In genomic region chr4:25235401-25235800, GRCh38 we compare ENCODE assay signal across 8 cellular contexts. TPM values are rescaled to one million over a fixed set of nuclear protein-coding genes. Genes with fewer than 3 reads are reported as not detected.
DNase-seq lines count a peak whose midpoint lies in the region; ATAC-seq and TF ChIP-seq lines count a peak whose summit lies in the region.

No MANE protein-coding gene starts in this region.

- no peaks in the 10 kb centered on the region for H3K27me3 Mint-ChIP-seq in activated T-helper 2 cell treated with anti-CD3 and anti-CD28 coated beads, Interferon-gamma antibody, Interleukin-2, Interleukin-4, amounts not matched to agents 10 μg/mL and 5 μg/mL and 100 μg/mL, durations not matched to agents 14 hours and 24 hours and 36 hours (ENCODE audit: low read depth)

- no peak for TF ChIP-seq POLR2A in right lobe of liver (IDR thresholded peaks at IDR 0.05)
- no peak for TF ChIP-seq POLR2A in uterus (IDR thresholded peaks at IDR 0.05)

- peaks cover 42% of the 10 kb centered on the region for H3K4me1 Mint-ChIP-seq in activated T-helper 2 cell treated with anti-CD3 and anti-CD28 coated beads, Interferon-gamma antibody, Interleukin-2, Interleukin-4, amounts not matched to agents 10 μg/mL and 5 μg/mL and 100 μg/mL, durations not matched to agents 14 hours and 24 hours and 36 hours (ENCODE audit: low read depth)

- peak overlapping the region; percentile 98 for H3K27ac Mint-ChIP-seq in activated T-helper 2 cell treated with anti-CD3 and anti-CD28 coated beads, Interferon-gamma antibody, Interleukin-2, Interleukin-4, amounts not matched to agents 10 μg/mL and 5 μg/mL and 100 μg/mL, durations not matched to agents 14 hours and 24 hours and 36 hours

- H3K27ac ChIP-seq in right atrium auricular region (peak overlapping the region; percentile 98 to 99), right lobe of liver (peak overlapping the region; percentile 99 to 100 (median 99)), uterus (peak overlapping the region; percentile 92 to 98)

- H3K4me1 ChIP-seq in right atrium auricular region (peaks cover 0 to 15% of the 10 kb centered on the region in 2 donors), right lobe of liver (peaks cover 0 to 41% (median 7%) of the 10 kb centered on the region in 4 donors), uterus (peaks cover 0 to 5% of the 10 kb centered on the region in 2 donors)

- peaks cover 67% of the 10 kb centered on the region for H3K36me3 Mint-ChIP-seq in activated T-helper 2 cell treated with anti-CD3 and anti-CD28 coated beads, Interferon-gamma antibody, Interleukin-2, Interleukin-4, amounts not matched to agents 10 μg/mL and 5 μg/mL and 100 μg/mL, durations not matched to agents 14 hours and 24 hours and 36 hours (ENCODE audit: low read depth)

- peak overlapping the region; percentile 95 for H3K4me3 Mint-ChIP-seq in activated T-helper 2 cell treated with anti-CD3 and anti-CD28 coated beads, Interferon-gamma antibody, Interleukin-2, Interleukin-4, amounts not matched to agents 10 μg/mL and 5 μg/mL and 100 μg/mL, durations not matched to agents 14 hours and 24 hours and 36 hours (ENCODE audit: low read depth)

- TF ChIP-seq CTCF in right atrium auricular region (IDR thresholded peaks at IDR 0.05), result no peak
- TF ChIP-seq CTCF in right lobe of liver (IDR thresholded peaks at IDR 0.05), result no peak
- TF ChIP-seq CTCF in uterus (IDR thresholded peaks at IDR 0.05), result no peak
- no peak for TF ChIP-seq CTCF in GM10248 (IDR thresholded peaks at IDR 0.05; ENCODE audit: control extremely low read depth, extremely low read depth, low read depth, missing control alignments)

- peaks cover 0 to 9% of the 10 kb centered on the region in 2 donors for H3K9me3 ChIP-seq in right atrium auricular region
- H3K9me3 ChIP-seq in right lobe of liver, result no peaks in the 10 kb centered on the region
- H3K9me3 ChIP-seq in uterus, result no peaks in the 10 kb centered on the region

- POLR2A ChIA-PET in GM10248 (lab: Yijun Ruan, JAX), result interaction anchor here (0.7 kb wide), 1 partner anchor 73 kb away, joined by 3 read pairs; no protein-coding TSS in a partner anchor

- CTCF ChIA-PET in GM10248 (lab: Yijun Ruan, JAX), result interaction anchor here (0.8 to 8.0 kb wide), 9 partner anchors 11 to 130 kb away, joined by 3 to 59 read pairs (median 4); partner anchors contain the start of gene ZCCHC4

- H3K27me3 ChIP-seq in right atrium auricular region (no peaks in the 10 kb centered on the region), right lobe of liver (no peaks in the 10 kb centered on the region), uterus (no peaks in the 10 kb centered on the region)

- DNase-seq in right atrium auricular region (ENCODE audit: low spot score), result no peak
- no peak for DNase-seq in Right ventricle myocardium inferior (ENCODE audit: missing footprints)
- DNase-seq in activated T-helper 2 cell treated with anti-CD3 and anti-CD28 coated beads, Interferon-gamma antibody, Interleukin-2, Interleukin-4, amounts not matched to agents 10 μg/mL and 5 μg/mL and 100 μg/mL, durations not matched to agents 14 hours and 24 hours and 36 hours (ENCODE audit: low spot score), result no peak
- DNase-seq in right lobe of liver, result no peak
- DNase-seq in uterus, result no peak
- no peak for DNase-seq in GM10248 (ENCODE audit: extremely low spot score)

- 3% methylated on average over 6 of the region's 6 CpGs for WGBS in right lobe of liver (ENCODE audit: insufficient coverage, low coverage, low lambda C conversion rate, missing lambda C conversion rate)

- intact Hi-C loops in Right ventricle myocardium inferior (cut with DNase I), result no loop called here
- intact Hi-C loops in activated T-helper 2 cell treated with anti-CD3 and anti-CD28 coated beads, Interferon-gamma antibody, Interleukin-2, Interleukin-4, amounts not matched to agents 10 μg/mL and 5 μg/mL and 100 μg/mL, durations not matched to agents 14 hours and 24 hours and 36 hours (cut with micrococcal nuclease), result loop anchor here (2.0 to 10.0 kb wide), 2 partner anchors 17 to 651 kb away; partner anchors contain the start of gene DHX15
- intact Hi-C loops in right lobe of liver (cut with DNase I), result no loop called here
- intact Hi-C loops in uterus (cut with DNase I; ENCODE audit: low total_unique reads), result no loop called here

- H3K4me3 ChIP-seq in right atrium auricular region, result peak overlapping the region; percentile 89 to 98
- peak overlapping the region; percentile 87 to 97 (median 96) for H3K4me3 ChIP-seq in right lobe of liver
- peak overlapping the region in 1 of 2 donors; percentile 85 for H3K4me3 ChIP-seq in uterus

- no peaks in the 10 kb centered on the region for H3K36me3 ChIP-seq in right atrium auricular region
- no peaks in the 10 kb centered on the region for H3K36me3 ChIP-seq in right lobe of liver
- no peaks in the 10 kb centered on the region for H3K36me3 ChIP-seq in uterus

- H3K9me3 Mint-ChIP-seq in activated T-helper 2 cell treated with anti-CD3 and anti-CD28 coated beads, Interferon-gamma antibody, Interleukin-2, Interleukin-4, amounts not matched to agents 10 μg/mL and 5 μg/mL and 100 μg/mL, durations not matched to agents 14 hours and 24 hours and 36 hours, result peaks cover 32% of the 10 kb centered on the region

- ATAC-seq in Right ventricle myocardium inferior, result no peak
- ATAC-seq in right lobe of liver, result peak in 1 of 4 donors; percentile 7
- no peak for ATAC-seq in HG02885 (IDR thresholded peaks at IDR 0.05; ENCODE audit: poor library complexity, unreplicated experiment)
- no peak for ATAC-seq in HG02870 (IDR thresholded peaks at IDR 0.05; ENCODE audit: unreplicated experiment)

RNA-seq across cellular contexts. Expression of gene PI4K2B, which starts 1.6 kb away (rescaled TPM):
- total RNA-seq in right atrium auricular region (1 to 10 TPM; 2.7 to 5.0 TPM), Right ventricle myocardium inferior (1.8 TPM), right lobe of liver (10 to 100 TPM; 17.1 to 33.5 (median 22.8) TPM), uterus (10 to 100 TPM in 3 of 4 donors, 1 to 10 TPM in 1; 2.8 to 27.4 (median 18.2) TPM)
- 38.6 and 40.7 TPM in 2 replicates for total RNA-seq in activated T-helper 2 cell treated with anti-CD3 and anti-CD28 coated beads, Interferon-gamma antibody, Interleukin-2, Interleukin-4, amounts not matched to agents 10 μg/mL and 5 μg/mL and 100 μg/mL, durations not matched to agents 14 hours and 24 hours and 36 hours
